In genomic region chr1:84742653-84743052, GRCh38 we compare ENCODE assay signal across 19 cellular contexts. TPM values are rescaled to one million over a fixed set of nuclear protein-coding genes. Genes with fewer than 3 reads are reported as not detected.
DNase-seq lines count a peak whose midpoint lies in the region; ATAC-seq, FAIRE-seq and TF ChIP-seq lines count a peak whose summit lies in the region.
"Had no signal": no experiment of that assay in that cellular context is flagged by ENCODE, and none has a peak within 500 bp of the region (broad histone marks: within the 10 kb centered on the region; RNA-seq: fewer than 3 reads in every experiment).

No MANE protein-coding gene starts in this region.

- ATAC-seq in GM18870 (IDR thresholded peaks at IDR 0.05; ENCODE audit: unreplicated experiment) (peak; percentile 97), HG02852 (IDR thresholded peaks at IDR 0.05; ENCODE audit: unreplicated experiment) (peak; percentile 72), HG02571 (IDR thresholded peaks at IDR 0.05; ENCODE audit: unreplicated experiment) (no peak), pancreas (no peak)
- ATAC-seq: left colon, WTC11 had no signal

- no peak overlapping the region for H3K27ac ChIP-seq in pancreas
- H3K27ac ChIP-seq: cardiac muscle cell, SK-N-MC had no signal

- no peaks in the 10 kb centered on the region for H3K4me1 ChIP-seq in pancreas
- H3K4me1 ChIP-seq: HAP-1 had no signal

- H3K9me3 ChIP-seq in pancreas, result no peaks in the 10 kb centered on the region
- H3K9me3 ChIP-seq: HAP-1 had no signal

- no peak for TF ChIP-seq CTCF in pancreas (IDR thresholded peaks at IDR 0.05)

- no peaks in the 10 kb centered on the region for H3K36me3 ChIP-seq in pancreas
- H3K36me3 ChIP-seq: cardiac muscle cell, HAP-1 had no signal

- H3K27me3 ChIP-seq in pancreas, result no peaks in the 10 kb centered on the region
- H3K27me3 ChIP-seq: cardiac muscle cell had no signal

- 64 to 72% methylated on average over 1 of the region's 1 CpG for WGBS in pancreas, 2 donors

- DNase-seq in ELR (ENCODE audit: low read depth) (peak; percentile 83), RPMI7951 (ENCODE audit: low read depth) (peak; percentile 66), NCI-H146 treated with DMSO at 0.1 percent for 48 hours (lab: John Stamatoyannopoulos, UW; ENCODE audit: unreplicated experiment) (no peak), pancreas (no peak), SKM-1 treated with dmso at 0.1 percent for 144 hours (lab: John Stamatoyannopoulos, UW; ENCODE audit: unreplicated experiment) (no peak)
- DNase-seq: activated gamma-delta T cell, head of caudate nucleus, left colon, naive B cell, NCI-H1436 treated with DMSO at 0.1 percent for 48 hours, retina had no signal

- intact Hi-C loops in pancreas (cut with DNase I), result loop anchor here in 1 of 3 donors (10.0 kb wide), 1 partner anchor 598 kb away; the partner anchor contains the start of gene PRKACB

- no peak overlapping the region for H3K4me3 ChIP-seq in pancreas
- H3K4me3 ChIP-seq: cardiac muscle cell, HAP-1, SK-N-MC had no signal

- no peak for FAIRE-seq in pancreas (lab: Jason Lieb, UNC)
- FAIRE-seq: endometrium had no signal

RNA-seq across cellular contexts. Expression of gene SSX2IP, which starts 52.4 kb away (rescaled TPM):
- 14.9 and 21.3 TPM in 2 replicates for total RNA-seq in RPMI7951 (2014; rRNA removed; shearing (Covaris generic))
- 1 to 10 TPM; 2.7 to 6.7 (median 5.3) TPM for total RNA-seq in pancreas
- 10 to 100 TPM in 1 of 2 donors, 1 to 10 TPM in 1; 1.9 to 10.2 TPM for polyA plus RNA-seq in pancreas

Comparison
In these comparisons a context has a peak if more than half of its experiments do, and no peak if none do; other contexts are left out.
1. DNase-seq: peak in ELR (single experiment) and RPMI7951 (single experiment); none in NCI-H146 treated with DMSO at 0.1 percent for 48 hours (single experiment), pancreas (0 of 6) and SKM-1 treated with dmso at 0.1 percent for 144 hours (single experiment).
2. ATAC-seq: peak in GM18870 (single experiment) and HG02852 (single experiment); none in HG02571 (single experiment) and pancreas (0 of 4).